ENCODE assay signal across 9 cellular contexts in the genomic region with DNA sequence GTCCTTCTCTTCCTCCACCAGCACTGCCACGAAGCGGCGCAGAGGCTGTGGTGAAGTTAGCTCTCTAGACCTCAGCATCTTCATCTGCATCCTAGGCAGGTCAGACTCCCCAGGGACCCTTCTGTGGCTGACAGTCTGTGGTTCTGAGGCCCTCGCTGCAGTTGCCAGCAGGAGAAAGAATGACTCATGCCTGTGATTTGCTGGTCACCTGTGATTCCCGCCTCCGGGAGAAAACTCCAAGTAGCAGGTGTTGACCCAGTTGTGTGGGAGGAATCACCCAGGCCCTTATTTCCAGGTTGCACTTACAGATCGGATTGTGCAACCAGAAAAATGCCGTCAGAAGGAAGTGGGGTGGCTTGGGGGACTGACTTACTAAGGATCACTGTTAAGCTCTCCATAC.
A peak's percentile ranks its signal among the peaks of the same experiment; 100 is the strongest.
DNase-seq lines count a peak whose midpoint lies in the region; ATAC-seq and TF ChIP-seq lines count a peak whose summit lies in the region.
"Had no signal": no experiment of that assay in that cellular context is flagged by ENCODE, and none has a peak within 500 bp of the region (broad histone marks: within the 10 kb centered on the region; RNA-seq: fewer than 3 reads in every experiment).

No MANE protein-coding gene starts in this region.

- no peak for TF ChIP-seq POLR2A in GM18505 (IDR thresholded peaks at IDR 0.05; ENCODE audit: borderline replicate concordance, extremely low read depth, insufficient read depth, insufficient read length)

- in situ Hi-C loops in ACHN (cut with HindIII; ENCODE audit: low pct_ligation_motif_present, low pct_unique_long_range_greater_than_20kb, low sequenced_read_pairs): no loop called here

- ATAC-seq in GM18505 (IDR thresholded peaks at IDR 0.05; ENCODE audit: unreplicated experiment) (peak; percentile 51), GM21528 (IDR thresholded peaks at IDR 0.05; ENCODE audit: low FRiP score, unreplicated experiment) (peak; percentile 52), HG03571 (IDR thresholded peaks at IDR 0.05; ENCODE audit: unreplicated experiment) (peak; percentile 64)
- ATAC-seq: left colon had no signal

- DNase-seq in iPS-NIHi11 (ENCODE audit: low spot score) (peak; percentile 31), GDM1 (lab: John Stamatoyannopoulos, UW) (no peak), midbrain (lab: John Stamatoyannopoulos, UW) (no peak), ACHN (no peak)
- DNase-seq in activated CD4-positive, alpha-beta T cell treated with anti-CD3 and anti-CD28 coated beads, Interleukin-2, amount 50 U/mL, for 4 hours: no peak
- DNase-seq: left colon had no signal
